8 cellular contexts compared by ENCODE assay signal in the genomic region with DNA sequence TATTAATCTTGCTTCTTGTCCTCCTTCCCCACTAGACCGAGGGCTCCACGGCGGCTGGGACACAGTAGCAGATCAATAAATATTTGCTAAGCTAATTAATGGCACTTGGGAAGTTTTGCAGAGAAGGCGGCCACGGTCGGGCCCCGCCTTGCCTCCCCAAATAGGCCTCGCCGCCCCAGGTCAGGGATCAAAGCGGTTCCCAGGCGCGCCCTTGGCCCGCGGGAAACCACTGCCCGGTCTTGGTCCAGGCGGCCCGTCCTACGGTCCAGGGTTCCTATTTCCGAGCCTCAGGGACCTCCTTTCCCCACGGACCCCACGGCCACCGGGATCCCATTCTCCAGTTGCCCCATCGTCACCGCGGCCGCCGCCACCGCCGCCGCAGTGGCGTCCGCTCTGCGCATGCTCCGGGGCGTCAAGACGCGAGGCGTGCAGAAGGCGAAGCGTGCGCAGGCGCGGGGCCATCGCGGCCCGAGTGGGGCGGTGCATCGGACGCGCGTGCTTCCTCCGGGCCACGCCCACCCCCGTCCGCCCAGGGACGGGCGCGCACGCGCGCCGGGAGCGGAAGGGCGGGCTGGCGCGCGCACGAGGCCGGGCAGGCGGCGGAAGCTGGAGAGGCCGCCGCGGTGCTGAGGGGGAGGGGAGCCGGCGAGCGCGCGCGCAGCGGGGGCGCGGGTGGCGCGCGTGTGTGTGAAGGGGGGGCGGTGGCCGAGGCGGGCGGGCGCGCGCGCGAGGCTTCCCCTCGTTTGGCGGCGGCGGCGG. TPM values are rescaled to one million over a fixed set of nuclear protein-coding genes. Genes with fewer than 3 reads are reported as not detected.
A peak's percentile ranks its signal among the peaks of the same experiment; 100 is the strongest.
DNase-seq lines count a peak whose midpoint lies in the region; FAIRE-seq and TF ChIP-seq lines count a peak whose summit lies in the region.

A gene (plus strand): TSS at position 717 of the 759 bp plus-strand sequence. CDS start 23,122 bp downstream, outside the sequence.

- no peaks in the 10 kb centered on the region for H3K27me3 Mint-ChIP-seq in CD8-positive, alpha-beta memory T cell

- H3K9me3 ChIP-seq in CD8-positive, alpha-beta memory T cell (ENCODE audit: low read length) = no peaks in the 10 kb centered on the region
- no peaks in the 10 kb centered on the region for H3K9me3 ChIP-seq in effector memory CD4-positive, alpha-beta T cell (ENCODE audit: control insufficient read depth, low read length)

- no peak for TF ChIP-seq CTCF in GM20000 (IDR thresholded peaks at IDR 0.05; ENCODE audit: extremely low read depth, missing control alignments)

- DNase-seq in CD8-positive, alpha-beta memory T cell = peak; percentile 97 to 99 (median 99)
- DNase-seq in GM20000 (ENCODE audit: low spot score) (peak; percentile 100), HTR-8/SVneo (ENCODE audit: insufficient read length, low spot score) (peak; percentile 100), NOMO-1 treated with DMSO at 0.1 percent for 48 hours (lab: John Stamatoyannopoulos, UW; ENCODE audit: unreplicated experiment) (peak; percentile 91), medulla oblongata (ENCODE audit: extremely low spot score) (peak; percentile 97)
- DNase-seq in activated CD8-positive, alpha-beta memory T cell treated with anti-CD3 and anti-CD28 coated beads for 4 hours (ENCODE audit: low read depth in 2 of 2) = peak; percentile 93 to 95
- peak; percentile 96 to 98 (median 97) for DNase-seq in effector memory CD4-positive, alpha-beta T cell
- DNase-seq in stimulated activated CD4-positive, alpha-beta T cell treated with anti-CD3 and anti-CD28 coated beads, TNF-alpha, amount 100 ng/mL, for 48 hours (ENCODE audit: low read depth in 3 of 3) = peak; percentile 96 to 97 (median 96)

- POLR2A ChIA-PET in CD8-positive, alpha-beta memory T cell (lab: Charles Lee) = interaction anchor here (0.6 to 1.1 kb wide), 3 partner anchors 35 to 195 kb away, joined by 3 read pairs; a partner anchor contains a TSS

- peak within 1 kb of the TSS; percentile 85 for H3K4me3 ChIP-seq in CD8-positive, alpha-beta memory T cell (ENCODE audit: low read length)
- peak within 1 kb of the TSS; percentile 70 for H3K4me3 ChIP-seq in effector memory CD4-positive, alpha-beta T cell (ENCODE audit: insufficient read depth, low read depth, low read length, poor library complexity, severe bottlenecking)

- no peaks in the 10 kb centered on the region for H3K36me3 ChIP-seq in CD8-positive, alpha-beta memory T cell (ENCODE audit: insufficient read depth, low read length)
- H3K36me3 ChIP-seq in effector memory CD4-positive, alpha-beta T cell (ENCODE audit: control insufficient read depth, insufficient read depth, low read length) = no peaks in the 10 kb centered on the region

- H3K27me3 ChIP-seq in CD8-positive, alpha-beta memory T cell (ENCODE audit: insufficient read depth, low read length, poor library complexity, severe bottlenecking) = no peaks in the 10 kb centered on the region
- H3K27me3 ChIP-seq in effector memory CD4-positive, alpha-beta T cell (replicated peaks; ENCODE audit: control insufficient read depth, insufficient read depth, low read length, poor library complexity, severe bottlenecking) = no peaks in the 10 kb centered on the region

- peaks cover 30 to 48% (median 41%) of the 10 kb centered on the region in 3 donors for H3K4me1 Mint-ChIP-seq in CD8-positive, alpha-beta memory T cell

- H3K27ac Mint-ChIP-seq in CD8-positive, alpha-beta memory T cell = peak within 1 kb of the TSS; percentile 90 to 99 (median 94)

- H3K4me3 Mint-ChIP-seq in CD8-positive, alpha-beta memory T cell = peak within 1 kb of the TSS; percentile 88 to 95 (median 90)

- FAIRE-seq in HTR-8/SVneo (lab: Jason Lieb, UNC) = peak; percentile 99

- H3K9me3 Mint-ChIP-seq in CD8-positive, alpha-beta memory T cell = no peaks in the 10 kb centered on the region

- CTCF ChIA-PET in CD8-positive, alpha-beta memory T cell (lab: Charles Lee) = no interaction called here

- peaks cover 32% of the 10 kb centered on the region for H3K4me1 ChIP-seq in CD8-positive, alpha-beta memory T cell (ENCODE audit: insufficient read depth, low read length)
- H3K4me1 ChIP-seq in effector memory CD4-positive, alpha-beta T cell (ENCODE audit: control insufficient read depth, insufficient read depth, low read length, poor library complexity, severe bottlenecking) = peaks cover 15% of the 10 kb centered on the region

- peak within 1 kb of the TSS; percentile 79 for H3K27ac ChIP-seq in CD8-positive, alpha-beta memory T cell (ENCODE audit: low read depth, low read length)
- peak within 1 kb of the TSS; percentile 87 for H3K27ac ChIP-seq in effector memory CD4-positive, alpha-beta T cell (ENCODE audit: insufficient read depth, low read length, poor library complexity, severe bottlenecking)

- peaks cover 0 to 5% (median 0%) of the 10 kb centered on the region in 3 donors for H3K36me3 Mint-ChIP-seq in CD8-positive, alpha-beta memory T cell

RNA-seq across cellular contexts. Expression of the gene that starts here (rescaled TPM):
- total RNA-seq in CD8-positive, alpha-beta memory T cell = 100 to 1,000 TPM; 116 to 123 TPM
- 38.7 TPM for polyA plus RNA-seq in CD8-positive, alpha-beta memory T cell

Comparison
In these comparisons a context has a peak if more than half of its experiments do, and no peak if none do; other contexts are left out.
1. Peak in every context shown above with its lines: DNase-seq, H3K4me3 ChIP-seq and H3K27ac ChIP-seq.